12 cellular contexts compared by ENCODE assay signal in genomic region chr18:9849407-9849961, GRCh38. TPM values are rescaled to one million over a fixed set of nuclear protein-coding genes. Genes with fewer than 3 reads are reported as not detected.
DNase-seq lines count a peak whose midpoint lies in the region; ATAC-seq, FAIRE-seq and TF ChIP-seq lines count a peak whose summit lies in the region.
"Had no signal": no experiment of that assay in that cellular context is flagged by ENCODE, and none has a peak within 500 bp of the region (broad histone marks: within the 10 kb centered on the region; RNA-seq: fewer than 3 reads in every experiment).

No MANE protein-coding gene starts in this region.

- H3K4me3 ChIP-seq in bronchial epithelial cell (ENCODE audit: low read depth, low read length) (no peak overlapping the region), testis (no peak overlapping the region)
- H3K4me3 ChIP-seq: body of pancreas had no signal

- WGBS in testis, 2 donors: 87 to 91% methylated on average over 13 of the region's 13 CpGs

- no peaks in the 10 kb centered on the region for H3K36me3 ChIP-seq in bronchial epithelial cell (ENCODE audit: control insufficient read depth, insufficient read depth, low read length)
- no peaks in the 10 kb centered on the region for H3K36me3 ChIP-seq in testis (ENCODE audit: low read depth, missing control alignments)

- ATAC-seq in HG02852 (IDR thresholded peaks at IDR 0.05; ENCODE audit: unreplicated experiment): no peak
- ATAC-seq: body of pancreas had no signal

- H3K27me3 ChIP-seq in bronchial epithelial cell (ENCODE audit: control insufficient read depth, insufficient read depth, low read length) (no peaks in the 10 kb centered on the region), testis (no peaks in the 10 kb centered on the region)
- H3K27me3 ChIP-seq: body of pancreas had no signal

- TF ChIP-seq CTCF in bronchial epithelial cell (IDR thresholded peaks at IDR 0.05; ENCODE audit: insufficient read depth, low read length, severe bottlenecking): no peak
- TF ChIP-seq CTCF in testis (IDR thresholded peaks at IDR 0.05): no peak

- peaks cover 16% of the 10 kb centered on the region for H3K4me1 ChIP-seq in testis

- FAIRE-seq in bronchial epithelial cell (lab: Jason Lieb, UNC): no peak

- no peaks in the 10 kb centered on the region for H3K9me3 ChIP-seq in testis
- H3K9me3 ChIP-seq: body of pancreas had no signal

- peak overlapping the region in 1 of 2 donors; percentile 16 for H3K27ac ChIP-seq in testis

- peak; percentile 7 to 21 for DNase-seq in NCI-H187 (lab: John Stamatoyannopoulos, UW)
- no peak for DNase-seq in NCI-H187 treated with DMSO at 0.1 percent for 48 hours (lab: John Stamatoyannopoulos, UW)
- DNase-seq in bronchial epithelial cell (ENCODE audit: low read depth): peak; percentile 58
- DNase-seq in medulla oblongata (ENCODE audit: extremely low spot score): peak; percentile 26
- DNase-seq in testis: peak; percentile 30
- no peak for DNase-seq in cerebellar cortex (ENCODE audit: low spot score)
- DNase-seq in DMS53 (lab: John Stamatoyannopoulos, UW): no peak
- DNase-seq: 8988T, posterior cingulate gyrus had no signal

- intact Hi-C loops in testis (cut with DNase I; ENCODE audit: low total_unique reads): no loop called here

- no peak for TF ChIP-seq POLR2A in testis (IDR thresholded peaks at IDR 0.05)

RNA-seq across cellular contexts. Expression of gene TXNDC2, which starts 36.3 kb away (rescaled TPM):
- total RNA-seq in bronchial epithelial cell (under 0.01 TPM in 1 of 2 replicates, not detected in the other), testis (10 to 100 TPM; 15.3 to 30.5 TPM)
- 212 TPM for polyA plus RNA-seq in testis (ENCODE audit: insufficient read depth, low read depth, low replicate concordance)
- total RNA-seq: body of pancreas, glomerular endothelial cell had no signal

Comparison
In these comparisons a context has a peak if more than half of its experiments do, and no peak if none do; other contexts are left out.
1. DNase-seq: peak in NCI-H187 (2 of 2), bronchial epithelial cell (single experiment), medulla oblongata (single experiment) and testis (single experiment); none in NCI-H187 treated with DMSO at 0.1 percent for 48 hours (single experiment), cerebellar cortex (single experiment) and DMS53 (single experiment).
2. RNA of gene TXNDC2, which starts 36.3 kb away (total RNA-seq): 15.3 to 30.5 TPM in testis; under 0.01 TPM in bronchial epithelial cell; every median in the first group is over 10 times any median in the second.